13 cellular contexts compared by ENCODE assay signal in genomic region chr17:82094931-82095776, GRCh38. TPM values are rescaled to one million over a fixed set of nuclear protein-coding genes. Genes with fewer than 3 reads are reported as not detected.
DNase-seq lines count a peak whose midpoint lies in the region; ATAC-seq and TF ChIP-seq lines count a peak whose summit lies in the region.
"Had no signal": no experiment of that assay in that cellular context is flagged by ENCODE, and none has a peak within 500 bp of the region (broad histone marks: within the 10 kb centered on the region; RNA-seq: fewer than 3 reads in every experiment).

No MANE protein-coding gene starts in this region.

- H3K4me1 ChIP-seq in heart right ventricle = peaks cover 13 to 30% (median 24%) of the 10 kb centered on the region in 9 donors
- H3K4me1 ChIP-seq in hepatocyte (ENCODE audit: insufficient read depth) = peaks cover 27% of the 10 kb centered on the region
- H3K4me1 ChIP-seq in subcutaneous abdominal adipose tissue (ENCODE audit: control insufficient read depth in 5 of 5, insufficient read depth in 5 of 5, low read length in 5 of 5) = peaks cover 3 to 81% (median 53%) of the 10 kb centered on the region in 5 donors
- peaks cover 21% of the 10 kb centered on the region for H3K4me1 ChIP-seq in colonic mucosa

- H3K9ac ChIP-seq in subcutaneous abdominal adipose tissue (ENCODE audit: low read length in 5 of 5) = peak overlapping the region in 1 of 5 donors; percentile 72
- H3K9ac ChIP-seq in colonic mucosa (ENCODE audit: low read depth in 2 of 2, low read length in 2 of 2) = no peak overlapping the region

- ATAC-seq in Right ventricle myocardium superior (ENCODE audit: poor library complexity) = no peak
- no peak for ATAC-seq in heart right ventricle
- no peak for ATAC-seq in GM18519 (IDR thresholded peaks at IDR 0.05; ENCODE audit: low FRiP score, unreplicated experiment)
- ATAC-seq: activated CD4-positive, CD25-positive, alpha-beta regulatory T cell treated with anti-CD3 and anti-CD28 coated beads, Interleukin-2, amount 50 U/mL, for 24 hours had no signal

- H3K9me3 ChIP-seq in heart right ventricle = no peaks in the 10 kb centered on the region
- H3K9me3 ChIP-seq in hepatocyte (ENCODE audit: low read depth) = no peaks in the 10 kb centered on the region
- no peaks in the 10 kb centered on the region for H3K9me3 ChIP-seq in subcutaneous abdominal adipose tissue (ENCODE audit: control insufficient read depth in 5 of 5, low read length in 5 of 5)
- no peaks in the 10 kb centered on the region for H3K9me3 ChIP-seq in colonic mucosa
- H3K9me3 ChIP-seq: uterus had no signal

- no peaks in the 10 kb centered on the region for H3K9me2 ChIP-seq in hepatocyte (replicated peaks; ENCODE audit: insufficient read depth)

- H3K4me3 ChIP-seq in heart right ventricle (no peak overlapping the region), hepatocyte (no peak overlapping the region), subcutaneous abdominal adipose tissue (ENCODE audit: low read depth in 1 of 5, low read length in 5 of 5) (peak overlapping the region in 4 of 5 donors; percentile 61 to 79 (median 68)), colonic mucosa (no peak overlapping the region)
- H3K4me3 ChIP-seq: uterus had no signal

- no peaks in the 10 kb centered on the region for H3K9me3 Mint-ChIP-seq in T-helper 1 cell treated with Interleukin-12 subunit alpha and Interleukin-12 subunit beta and Interleukin-4 antibody, amounts not matched to agents 30 μg/mL and 1 μg/mL, for 36 hours
- H3K9me3 Mint-ChIP-seq: CD8-positive, alpha-beta memory T cell had no signal

- H3K36me3 ChIP-seq in heart right ventricle = peaks cover 0 to 62% (median 32%) of the 10 kb centered on the region in 9 donors
- no peaks in the 10 kb centered on the region for H3K36me3 ChIP-seq in hepatocyte (replicated peaks; ENCODE audit: insufficient read depth, low read depth)
- peaks cover 0 to 53% (median 42%) of the 10 kb centered on the region in 5 donors for H3K36me3 ChIP-seq in subcutaneous abdominal adipose tissue (ENCODE audit: control insufficient read depth in 5 of 5, insufficient read depth in 5 of 5, low read length in 5 of 5)
- H3K36me3 ChIP-seq in colonic mucosa = peaks cover 30% of the 10 kb centered on the region
- H3K36me3 ChIP-seq: uterus had no signal

- TF ChIP-seq CTCF in heart right ventricle (IDR thresholded peaks at IDR 0.05) = no peak
- TF ChIP-seq CTCF in hepatocyte (IDR thresholded peaks at IDR 0.05; ENCODE audit: poor library complexity) = no peak
- no peak for TF ChIP-seq CTCF in colonic mucosa (IDR thresholded peaks at IDR 0.05)

- 91 to 94% methylated on average over 37 of the region's 37 CpGs for WGBS in heart right ventricle, 2 donors
- WGBS in hepatocyte (ENCODE audit: low lambda C conversion rate, missing lambda C conversion rate) = 92% methylated on average over 33 of the region's 37 CpGs

- H3K27ac Mint-ChIP-seq in T-helper 1 cell treated with Interleukin-12 subunit alpha and Interleukin-12 subunit beta and Interleukin-4 antibody, amounts not matched to agents 30 μg/mL and 1 μg/mL, for 36 hours = no peak overlapping the region

- peaks cover 71% of the 10 kb centered on the region for H3K79me2 ChIP-seq in hepatocyte

- peak overlapping the region; percentile 74 for H3K4me3 Mint-ChIP-seq in T-helper 1 cell treated with Interleukin-12 subunit alpha and Interleukin-12 subunit beta and Interleukin-4 antibody, amounts not matched to agents 30 μg/mL and 1 μg/mL, for 36 hours

- intact Hi-C loops in Right ventricle myocardium superior (cut with DNase I) = loop anchor here (5.0 kb wide), 1 partner anchor 58 kb away; the partner anchor contains the start of gene DCXR
- intact Hi-C loops in heart right ventricle (cut with DNase I) = loop anchor here in 3 of 10 donors (5.0 kb wide), 2 partner anchors 43 to 58 kb away; partner anchors contain the start of genes DCXR (in 2 of the 3), GPS1 (in 1 of the 3) and RFNG (in 1 of the 3)
- intact Hi-C loops in colonic mucosa (cut with DNase I) = no loop called here

- peaks cover 4% of the 10 kb centered on the region for H3K36me3 Mint-ChIP-seq in T-helper 1 cell treated with Interleukin-12 subunit alpha and Interleukin-12 subunit beta and Interleukin-4 antibody, amounts not matched to agents 30 μg/mL and 1 μg/mL, for 36 hours (ENCODE audit: low read depth)

- H3K27me3 Mint-ChIP-seq in T-helper 1 cell treated with Interleukin-12 subunit alpha and Interleukin-12 subunit beta and Interleukin-4 antibody, amounts not matched to agents 30 μg/mL and 1 μg/mL, for 36 hours (ENCODE audit: low read depth) = no peaks in the 10 kb centered on the region
- H3K27me3 Mint-ChIP-seq: CD8-positive, alpha-beta memory T cell had no signal

- peak overlapping the region; percentile 98 for H3K4me2 ChIP-seq in hepatocyte

- DNase-seq in Right ventricle myocardium superior (peak; percentile 36), heart right ventricle (no peak), hepatocyte (ENCODE audit: low spot score) (no peak), NCI-H774 (lab: John Stamatoyannopoulos, UW) (no peak), colonic mucosa (no peak)
- DNase-seq: NCI-H2029 treated with DMSO at 0.1 percent for 48 hours, nucleus accumbens, uterus had no signal

- no peaks in the 10 kb centered on the region for H3K27me3 ChIP-seq in heart right ventricle
- no peaks in the 10 kb centered on the region for H3K27me3 ChIP-seq in hepatocyte
- no peaks in the 10 kb centered on the region for H3K27me3 ChIP-seq in subcutaneous abdominal adipose tissue (ENCODE audit: control insufficient read depth in 5 of 5, insufficient read depth in 4 of 5, low read length in 5 of 5)
- no peaks in the 10 kb centered on the region for H3K27me3 ChIP-seq in colonic mucosa
- H3K27me3 ChIP-seq: uterus had no signal

- H2AFZ ChIP-seq in hepatocyte = no peak overlapping the region

- no peak overlapping the region for H3K27ac ChIP-seq in heart right ventricle
- no peak overlapping the region for H3K27ac ChIP-seq in hepatocyte
- no peak overlapping the region for H3K27ac ChIP-seq in subcutaneous abdominal adipose tissue (ENCODE audit: low read depth, low read length)
- no peak overlapping the region for H3K27ac ChIP-seq in colonic mucosa
- H3K27ac ChIP-seq: uterus had no signal

- peaks cover 64% of the 10 kb centered on the region for H4K20me1 ChIP-seq in hepatocyte (ENCODE audit: insufficient read depth, poor library complexity, severe bottlenecking)

- H3K4me1 Mint-ChIP-seq in T-helper 1 cell treated with Interleukin-12 subunit alpha and Interleukin-12 subunit beta and Interleukin-4 antibody, amounts not matched to agents 30 μg/mL and 1 μg/mL, for 36 hours (ENCODE audit: low read depth) = peaks cover 6% of the 10 kb centered on the region

RNA-seq across cellular contexts. Expression of gene FASN, which starts 2.9 kb away (rescaled TPM):
- 23.0 TPM for total RNA-seq in Right ventricle myocardium superior
- total RNA-seq in heart right ventricle = 10 to 100 TPM in 8 of 10 donors, 1 to 10 TPM in 2; 9.0 to 62.4 (median 17.9) TPM
- 10 to 100 TPM; 34.4 to 58.4 TPM for polyA plus RNA-seq in heart right ventricle
- 67.2 and 118 TPM in 2 replicates for total RNA-seq in hepatocyte
- polyA plus RNA-seq in hepatocyte = 71.5 and 77.6 TPM in 2 replicates
- total RNA-seq in colonic mucosa = 100 to 1,000 TPM; 168 to 198 TPM

RNA-seq across cellular contexts. Expression of gene DUS1L, which starts 29.6 kb away (rescaled TPM):
- total RNA-seq in Right ventricle myocardium superior (57.9 TPM), heart right ventricle (10 to 100 TPM; 34.1 to 96.4 (median 43.1) TPM), hepatocyte (71.5 and 71.9 TPM in 2 replicates), colonic mucosa (100 to 1,000 TPM; 113 to 253 TPM)
- polyA plus RNA-seq in heart right ventricle (100 to 1,000 TPM in 1 of 2 donors, 10 to 100 TPM in 1; 85.2 to 191 TPM), hepatocyte (160 and 202 TPM in 2 replicates)

RNA-seq across cellular contexts. Expression of gene GPS1, which starts 43.5 kb away (rescaled TPM):
- total RNA-seq in Right ventricle myocardium superior = 86.5 TPM
- total RNA-seq in heart right ventricle = 10 to 100 TPM; 68.9 to 96.6 (median 80.6) TPM
- polyA plus RNA-seq in heart right ventricle = 100 to 1,000 TPM; 102 to 183 TPM
- 101 and 124 TPM in 2 replicates for total RNA-seq in hepatocyte
- 160 and 167 TPM in 2 replicates for polyA plus RNA-seq in hepatocyte
- total RNA-seq in colonic mucosa = 100 to 1,000 TPM in 1 of 2 donors, 10 to 100 TPM in 1; 70.8 to 129 TPM

RNA-seq across cellular contexts. Expression of gene RFNG, which starts 43.5 kb away (rescaled TPM):
- total RNA-seq in Right ventricle myocardium superior (20.5 TPM), heart right ventricle (10 to 100 TPM; 13.9 to 24.9 (median 18.9) TPM), hepatocyte (39.6 and 43.2 TPM in 2 replicates), colonic mucosa (10 to 100 TPM; 30.6 to 32.1 TPM)
- polyA plus RNA-seq in heart right ventricle (10 to 100 TPM; 29.3 to 30.1 TPM), hepatocyte (109 and 118 TPM in 2 replicates)

RNA-seq across cellular contexts. Expression of gene DCXR, which starts 57.7 kb away (rescaled TPM):
- total RNA-seq in Right ventricle myocardium superior = 178 TPM
- 100 to 1,000 TPM; 155 to 258 (median 187) TPM for total RNA-seq in heart right ventricle
- polyA plus RNA-seq in heart right ventricle = 100 to 1,000 TPM; 283 to 387 TPM
- 118 and 125 TPM in 2 replicates for total RNA-seq in hepatocyte
- polyA plus RNA-seq in hepatocyte = 185 and 207 TPM in 2 replicates
- 100 to 1,000 TPM; 115 to 183 TPM for total RNA-seq in colonic mucosa

Comparison
In these comparisons a context has a peak if more than half of its experiments do, and no peak if none do; other contexts are left out.
1. H3K4me3 ChIP-seq: peak in subcutaneous abdominal adipose tissue (4 of 5); none in heart right ventricle (0 of 10), hepatocyte (single experiment) and colonic mucosa (single experiment).